In genomic region chr18:79416022-79416676, GRCh38 we compare ENCODE assay signal across 16 cellular contexts.
"Had no signal": no experiment of that assay in that cellular context is flagged by ENCODE, and none has a peak within 500 bp of the region (broad histone marks: within the 10 kb centered on the region; RNA-seq: fewer than 3 reads in every experiment).

No MANE protein-coding gene starts in this region.

- H3K36me3 Mint-ChIP-seq: type B pancreatic cell had no signal

- H3K9me3 ChIP-seq: stomach had no signal

- H3K9me3 Mint-ChIP-seq: activated CD4-positive, alpha-beta memory T cell treated with anti-CD3 and anti-CD28 coated beads for 36 hours; activated naive CD4-positive, alpha-beta T cell treated with anti-CD3 and anti-CD28 coated beads, Interleukin-2, amount 50 U/mL, for 24 hours; activated T-cell treated with anti-CD3 and anti-CD28 coated beads, Interleukin-2, amount 50 U/mL, for 4 hours; dendritic cell treated with granulocyte-macrophage colony-stimulating factor and Interleukin-4, amounts not matched to agents 40 ng/mL and 50 ng/mL, for 4 days; nephron progenitor cell; type B pancreatic cell; WTC11 had no signal

- H3K27ac ChIP-seq: hepatocyte, stomach had no signal

- H3K4me3 Mint-ChIP-seq: activated CD4-positive, alpha-beta memory T cell treated with anti-CD3 and anti-CD28 coated beads for 36 hours; activated CD4-positive, alpha-beta T cell treated with anti-CD3 and anti-CD28 coated beads for 36 hours; activated naive CD4-positive, alpha-beta T cell treated with anti-CD3 and anti-CD28 coated beads, Interleukin-2, amount 50 U/mL, for 24 hours; activated T-cell treated with anti-CD3 and anti-CD28 coated beads, Interleukin-2, amount 50 U/mL, for 4 hours; dendritic cell treated with granulocyte-macrophage colony-stimulating factor and Interleukin-4, amounts not matched to agents 40 ng/mL and 50 ng/mL, for 4 days; nephron progenitor cell; type B pancreatic cell; WTC11 had no signal

- H3K27me3 Mint-ChIP-seq: activated CD4-positive, alpha-beta memory T cell treated with anti-CD3 and anti-CD28 coated beads for 36 hours; activated CD4-positive, alpha-beta T cell treated with anti-CD3 and anti-CD28 coated beads for 36 hours; activated naive CD4-positive, alpha-beta T cell treated with anti-CD3 and anti-CD28 coated beads, Interleukin-2, amount 50 U/mL, for 24 hours; dendritic cell treated with granulocyte-macrophage colony-stimulating factor and Interleukin-4, amounts not matched to agents 40 ng/mL and 50 ng/mL, for 4 days; type B pancreatic cell had no signal

- ATAC-seq: activated CD4-positive, alpha-beta T cell treated with anti-CD3 and anti-CD28 coated beads for 36 hours; activated T-cell treated with anti-CD3 and anti-CD28 coated beads, Interleukin-2, amount 50 U/mL, for 4 hours; WTC11 had no signal

- FAIRE-seq: endothelial cell of umbilical vein had no signal

- DNase-seq: activated CD4-positive, alpha-beta memory T cell treated with anti-CD3 and anti-CD28 coated beads for 36 hours; activated CD4-positive, alpha-beta T cell treated with anti-CD3 and anti-CD28 coated beads for 36 hours; activated effector memory CD4-positive, alpha-beta T cell treated with anti-CD3 and anti-CD28 coated beads, Interleukin-2, amount 50 U/mL, for 16 hours; activated T-cell treated with anti-CD3 and anti-CD28 coated beads, Interleukin-2, amount 50 U/mL, for 4 hours; effector memory CD4-positive, alpha-beta T cell; foreskin fibroblast; mammary epithelial cell; midbrain; nephron progenitor cell; stomach had no signal

- H3K4me2 ChIP-seq: hepatocyte had no signal

- H3K27ac Mint-ChIP-seq: activated CD4-positive, alpha-beta T cell treated with anti-CD3 and anti-CD28 coated beads for 36 hours; activated naive CD4-positive, alpha-beta T cell treated with anti-CD3 and anti-CD28 coated beads, Interleukin-2, amount 50 U/mL, for 24 hours; dendritic cell treated with granulocyte-macrophage colony-stimulating factor and Interleukin-4, amounts not matched to agents 40 ng/mL and 50 ng/mL, for 4 days; nephron progenitor cell; type B pancreatic cell; WTC11 had no signal

- H3K4me3 ChIP-seq: hepatocyte, stomach had no signal

- H3K27me3 ChIP-seq: hepatocyte, stomach had no signal
